Comparison of ENCODE assay signal across 1 cellular context in genomic region chr11:561148-562003, GRCh38.
TF ChIP-seq lines count a peak whose summit lies in the region.

No MANE protein-coding gene starts in this region.

TF ChIP-seq in HepG2, 621 proteins besides CTCF, POLR2A, EP300 and RAD21 (continued from another document and continues in another):
- 0 out of 2 replicates have a peak, but pooled peaks have one; percentile 24 for TF ChIP-seq NR0B2 (CRISPR knock-in tag; IDR thresholded peaks at IDR 0.05)
- peak; percentile 31; the same call in 1 of the 2 replicates for TF ChIP-seq CEBPG (CRISPR knock-in tag; IDR thresholded peaks at IDR 0.05)
- TF ChIP-seq ZNF530 (CRISPR knock-in tag; IDR thresholded peaks at IDR 0.05; ENCODE audit: low read depth) = no peak
- no peak for TF ChIP-seq KLF15 (CRISPR knock-in tag; IDR thresholded peaks at IDR 0.05; ENCODE audit: borderline replicate concordance)
- TF ChIP-seq EHMT2 (IDR thresholded peaks at IDR 0.05; ENCODE audit: borderline replicate concordance, low read depth, low read length) = no peak
- no peak for TF ChIP-seq ZFP91 (CRISPR knock-in tag; IDR thresholded peaks at IDR 0.05; ENCODE audit: borderline replicate concordance)
- 0 out of 2 replicates have a peak, but pooled peaks have one; percentile 22 for TF ChIP-seq ZNF792 (CRISPR knock-in tag; IDR thresholded peaks at IDR 0.05)
- TF ChIP-seq TAF15 (IDR thresholded peaks at IDR 0.05; ENCODE audit: low read depth, low read length, poor library complexity, severe bottlenecking) = no peak
- TF ChIP-seq GRHL1 (CRISPR knock-in tag; conservative IDR thresholded peaks at IDR 0.05) = no peak
- no peak for TF ChIP-seq NFE2 (CRISPR knock-in tag; IDR thresholded peaks at IDR 0.05)
- TF ChIP-seq ZNF609 (CRISPR knock-in tag; IDR thresholded peaks at IDR 0.05; ENCODE audit: borderline replicate concordance) = peak; percentile 41; the same call in 1 of the 2 replicates
- peak; percentile 4; the same call in 1 of the 2 replicates for TF ChIP-seq ZBTB14 (CRISPR knock-in tag; IDR thresholded peaks at IDR 0.05)
- TF ChIP-seq ZNF143 (CRISPR knock-in tag; IDR thresholded peaks at IDR 0.05) = no peak
- TF ChIP-seq NKX3-1 (CRISPR knock-in tag; IDR thresholded peaks at IDR 0.05) = no peak
- TF ChIP-seq ZNF407 (CRISPR knock-in tag; IDR thresholded peaks at IDR 0.05; ENCODE audit: not compliant biosample characterization) = no peak
- no peak for TF ChIP-seq ZNF362 (CRISPR knock-in tag; IDR thresholded peaks at IDR 0.05; ENCODE audit: borderline replicate concordance)
- no peak for TF ChIP-seq PRDM4 (CRISPR knock-in tag; IDR thresholded peaks at IDR 0.05; ENCODE audit: borderline replicate concordance)
- no peak for TF ChIP-seq ZNF773 (CRISPR knock-in tag; IDR thresholded peaks at IDR 0.05; ENCODE audit: borderline replicate concordance)
- TF ChIP-seq PRDM10 (CRISPR knock-in tag; IDR thresholded peaks at IDR 0.05; ENCODE audit: low read depth) = peak; percentile 90
- TF ChIP-seq IKZF4 (CRISPR knock-in tag; IDR thresholded peaks at IDR 0.05; ENCODE audit: borderline replicate concordance, low read depth, not compliant biosample characterization) = no peak
